13 cellular contexts compared by ENCODE assay signal in genomic region chrX:136639506-136640176, GRCh38. TPM values are rescaled to one million over a fixed set of nuclear protein-coding genes. Genes with fewer than 3 reads are reported as not detected.
A peak's percentile ranks its signal among the peaks of the same experiment; 100 is the strongest.
DNase-seq lines count a peak whose midpoint lies in the region; ATAC-seq and TF ChIP-seq lines count a peak whose summit lies in the region.
"Had no signal": no experiment of that assay in that cellular context is flagged by ENCODE, and none has a peak within 500 bp of the region (broad histone marks: within the 10 kb centered on the region; RNA-seq: fewer than 3 reads in every experiment).

No MANE protein-coding gene starts in this region.

- ATAC-seq in HG03039 (IDR thresholded peaks at IDR 0.05; ENCODE audit: unreplicated experiment) (no peak), HG03460 (IDR thresholded peaks at IDR 0.05; ENCODE audit: unreplicated experiment) (no peak)

- H3K9me3 ChIP-seq in A673 (ENCODE audit: low read depth, low read length, poor library complexity, severe bottlenecking) = no peaks in the 10 kb centered on the region
- H3K9me3 ChIP-seq in CD8-positive, alpha-beta memory T cell (ENCODE audit: low read length) = no peaks in the 10 kb centered on the region
- H3K9me3 ChIP-seq: ascending aorta had no signal

- DNase-seq in A673 (ENCODE audit: low spot score) = peak; percentile 56
- no peak for DNase-seq in CD8-positive, alpha-beta memory T cell
- DNase-seq in T-helper 22 cell (ENCODE audit: low read depth) = peak; percentile 18
- peak; percentile 5 to 13 for DNase-seq in cardiac fibroblast (ENCODE audit: low read depth in 2 of 2)
- no peak for DNase-seq in progenitor cell of endocrine pancreas (ENCODE audit: low spot score, unreplicated experiment)
- DNase-seq in SHP77 (lab: John Stamatoyannopoulos, UW) = no peak
- DNase-seq: mesenchymal stem cell; NCI-H1105; stimulated activated naive CD4-positive, alpha-beta T cell had no signal

- H3K36me3 ChIP-seq in A673 (ENCODE audit: insufficient read depth, low read length, poor library complexity, severe bottlenecking) = no peaks in the 10 kb centered on the region
- no peaks in the 10 kb centered on the region for H3K36me3 ChIP-seq in CD8-positive, alpha-beta memory T cell (ENCODE audit: insufficient read depth, low read length)
- H3K36me3 ChIP-seq: ascending aorta had no signal

- POLR2A ChIA-PET in A673 (lab: Charles Lee; ENCODE audit: low non-redundant PET) = no interaction called here
- POLR2A ChIA-PET in CD8-positive, alpha-beta memory T cell (lab: Charles Lee) = interaction anchor here (0.7 kb wide), 1 partner anchor 57 kb away, joined by 9 read pairs; no protein-coding TSS in a partner anchor

- peak overlapping the region; percentile 1 to 92 (median 66) for H3K27ac Mint-ChIP-seq in CD8-positive, alpha-beta memory T cell
- no peak overlapping the region for H3K27ac Mint-ChIP-seq in progenitor cell of endocrine pancreas

- H3K27me3 Mint-ChIP-seq in CD8-positive, alpha-beta memory T cell = peaks cover 0 to 12% of the 10 kb centered on the region in 2 donors
- H3K27me3 Mint-ChIP-seq in progenitor cell of endocrine pancreas = peaks cover 3% of the 10 kb centered on the region

- H3K27ac ChIP-seq in A673 (ENCODE audit: low read depth, low read length, poor library complexity, severe bottlenecking) = no peak overlapping the region
- no peak overlapping the region for H3K27ac ChIP-seq in CD8-positive, alpha-beta memory T cell (ENCODE audit: low read depth, low read length)
- H3K27ac ChIP-seq: ascending aorta had no signal

- H3K4me3 Mint-ChIP-seq in CD8-positive, alpha-beta memory T cell = peak overlapping the region; percentile 25 to 82 (median 76)
- H3K4me3 Mint-ChIP-seq in progenitor cell of endocrine pancreas (ENCODE audit: low read depth) = no peak overlapping the region

- H3K4me3 ChIP-seq in A673 (ENCODE audit: low read depth, low read length, poor library complexity, severe bottlenecking) = no peak overlapping the region
- H3K4me3 ChIP-seq in CD8-positive, alpha-beta memory T cell (ENCODE audit: low read length) = no peak overlapping the region
- H3K4me3 ChIP-seq in cardiac fibroblast (replicated peaks in 1 of 2; ENCODE audit: low read depth in 2 of 2, low read length in 2 of 2) = no peak overlapping the region
- H3K4me3 ChIP-seq: ascending aorta had no signal

- no peaks in the 10 kb centered on the region for H3K9me3 Mint-ChIP-seq in CD8-positive, alpha-beta memory T cell
- peaks cover 11% of the 10 kb centered on the region for H3K9me3 Mint-ChIP-seq in progenitor cell of endocrine pancreas (ENCODE audit: low read depth)

- CTCF ChIA-PET in A673 (lab: Charles Lee) = no interaction called here
- CTCF ChIA-PET in CD8-positive, alpha-beta memory T cell (lab: Charles Lee) = no interaction called here

- H3K27me3 ChIP-seq in A673 (replicated peaks; ENCODE audit: insufficient read depth, low read depth, low read length, poor library complexity) = no peaks in the 10 kb centered on the region
- H3K27me3 ChIP-seq in CD8-positive, alpha-beta memory T cell (ENCODE audit: insufficient read depth, low read length, poor library complexity, severe bottlenecking) = no peaks in the 10 kb centered on the region
- H3K27me3 ChIP-seq: ascending aorta had no signal

- peaks cover 15% of the 10 kb centered on the region for H3K4me1 ChIP-seq in A673 (ENCODE audit: insufficient read depth, low read length, poor library complexity, severe bottlenecking)
- H3K4me1 ChIP-seq in CD8-positive, alpha-beta memory T cell (ENCODE audit: insufficient read depth, low read length) = peaks cover 83% of the 10 kb centered on the region
- H3K4me1 ChIP-seq: ascending aorta had no signal

- intact Hi-C loops in A673 (cut with micrococcal nuclease; ENCODE audit: unreplicated experiment) = no loop called here

- TF ChIP-seq CTCF in A673 (conservative IDR thresholded peaks at IDR 0.05; ENCODE audit: low read depth, low read length) (no peak), cardiac fibroblast (IDR thresholded peaks at IDR 0.05; ENCODE audit: low read depth, low read length) (no peak), progenitor cell of endocrine pancreas (IDR thresholded peaks at IDR 0.05; ENCODE audit: unreplicated experiment) (no peak)

- BruUV-seq in A673 (replicated peaks; lab: Mats Ljungman, UMichigan) = no TSS peak

- H3K36me3 Mint-ChIP-seq in CD8-positive, alpha-beta memory T cell = no peaks in the 10 kb centered on the region
- H3K36me3 Mint-ChIP-seq in progenitor cell of endocrine pancreas (ENCODE audit: insufficient read depth) = peaks cover 1% of the 10 kb centered on the region

- peaks cover 62 to 89% (median 84%) of the 10 kb centered on the region in 3 donors for H3K4me1 Mint-ChIP-seq in CD8-positive, alpha-beta memory T cell
- H3K4me1 Mint-ChIP-seq in progenitor cell of endocrine pancreas (ENCODE audit: low read depth) = no peaks in the 10 kb centered on the region

RNA-seq across cellular contexts. Expression of gene CD40LG, which starts 8.3 kb away (rescaled TPM):
- total RNA-seq in A673 (2021) (not detected in 2 replicates), progenitor cell of endocrine pancreas (not detected in 2 replicates)
- total RNA-seq in CD8-positive, alpha-beta memory T cell = 10 to 100 TPM in 1 of 2 experiments, 1 to 10 TPM in 1; 9.2 to 10.1 TPM
- 20.0 TPM for polyA plus RNA-seq in CD8-positive, alpha-beta memory T cell
- total RNA-seq: ascending aorta, NCI-H460 had no signal

Comparison
In these comparisons a context has a peak if more than half of its experiments do, and no peak if none do; other contexts are left out.
1. DNase-seq: peak in A673 (single experiment), T-helper 22 cell (single experiment) and cardiac fibroblast (2 of 2); none in CD8-positive, alpha-beta memory T cell (0 of 5), progenitor cell of endocrine pancreas (single experiment) and SHP77 (0 of 2).
2. RNA of gene CD40LG, which starts 8.3 kb away (total RNA-seq): 9.2 to 10.1 TPM in CD8-positive, alpha-beta memory T cell; not detected in A673 and not detected in progenitor cell of endocrine pancreas; every median in the first group is over 10 times any median in the second.